In the genomic region with DNA sequence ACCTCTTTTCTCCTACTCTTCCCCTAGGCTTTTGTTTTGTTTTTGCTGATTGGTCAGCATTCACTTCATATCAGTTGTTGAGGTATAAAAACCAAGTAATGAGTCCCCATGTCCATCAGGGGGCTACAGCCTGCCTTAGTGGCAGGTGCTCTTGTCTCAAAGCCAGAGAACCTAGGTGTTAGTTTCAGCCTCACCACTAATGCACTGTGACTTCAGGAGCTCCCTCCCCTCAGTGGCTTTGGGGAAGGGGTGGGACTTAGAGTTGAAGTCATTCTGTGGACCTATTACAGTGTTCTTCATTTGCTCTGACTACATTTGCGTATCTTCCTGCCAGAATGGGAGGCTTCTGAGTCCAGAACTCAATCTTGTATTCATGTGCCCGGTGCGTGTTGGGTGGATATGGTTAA, we compare ENCODE assay signal across 8 cellular contexts. TPM values are rescaled to one million over a fixed set of nuclear protein-coding genes. Genes with fewer than 3 reads are reported as not detected.
DNase-seq lines count a peak whose midpoint lies in the region; ATAC-seq and TF ChIP-seq lines count a peak whose summit lies in the region.

No MANE protein-coding gene starts in this region.

- in situ Hi-C loops in brain microvascular endothelial cell (cut with HindIII; ENCODE audit: low pct_ligation_motif_present, low sequenced_read_pairs), result no loop called here

- H4K20me1 ChIP-seq in KMS-11 (ENCODE audit: insufficient read depth), result no peaks in the 10 kb centered on the region

- H3K9ac ChIP-seq in KMS-11, result no peak overlapping the region

- H3K4me1 ChIP-seq in KMS-11 (ENCODE audit: low read depth, poor library complexity, severe bottlenecking) (peaks cover 15% of the 10 kb centered on the region), breast epithelium (peaks cover 0 to 12% of the 10 kb centered on the region in 2 donors)

- no peaks in the 10 kb centered on the region for H3K9me3 ChIP-seq in breast epithelium

- no peaks in the 10 kb centered on the region for H3K79me2 ChIP-seq in KMS-11 (ENCODE audit: insufficient read depth, low read depth)

- H3K4me2 ChIP-seq in KMS-11, result peak overlapping the region; percentile 49

- no peak for DNase-seq in brain microvascular endothelial cell
- DNase-seq in breast epithelium (ENCODE audit: low spot score in 2 of 2), result no peak
- DNase-seq in NCI-H345 (lab: John Stamatoyannopoulos, UW), result no peak
- DNase-seq in dermis blood vessel endothelial cell, result no peak
- DNase-seq in cerebellar nuclear complex (lab: John Stamatoyannopoulos, UW), result no peak

- no peaks in the 10 kb centered on the region for H3K27me3 ChIP-seq in KMS-11 (ENCODE audit: insufficient read depth, low read depth)
- no peaks in the 10 kb centered on the region for H3K27me3 ChIP-seq in brain microvascular endothelial cell (replicated peaks)
- H3K27me3 ChIP-seq in breast epithelium, result no peaks in the 10 kb centered on the region

- intact Hi-C loops in breast epithelium (cut with DNase I; ENCODE audit: low total_unique reads), result no loop called here

- H3K36me3 ChIP-seq in KMS-11 (ENCODE audit: insufficient read depth) (no peaks in the 10 kb centered on the region), brain microvascular endothelial cell (replicated peaks) (no peaks in the 10 kb centered on the region), breast epithelium (no peaks in the 10 kb centered on the region)

- H3K27ac ChIP-seq in KMS-11 (no peak overlapping the region), brain microvascular endothelial cell (no peak overlapping the region), breast epithelium (no peak overlapping the region)

- H3K4me3 ChIP-seq in KMS-11 (IDR thresholded peaks at IDR 0.05; ENCODE audit: insufficient read depth, low read depth, low read length) (no peak overlapping the region), brain microvascular endothelial cell (ENCODE audit: low read depth, low read length) (no peak overlapping the region), breast epithelium (no peak overlapping the region)

- TF ChIP-seq CTCF in KMS-11 (conservative IDR thresholded peaks at IDR 0.05; ENCODE audit: low read depth, low read length) (peak; percentile 50; the same call in 1 of the 2 replicates), brain microvascular endothelial cell (IDR thresholded peaks at IDR 0.05; ENCODE audit: low read depth, low read length, missing control alignments) (peak; percentile 14), breast epithelium (IDR thresholded peaks at IDR 0.05) (no peak)

- no peak overlapping the region for H2AFZ ChIP-seq in KMS-11 (ENCODE audit: low read depth)

- peak; percentile 99 for ATAC-seq in GM18867 (IDR thresholded peaks at IDR 0.05; ENCODE audit: unreplicated experiment)
- peak; percentile 100 for ATAC-seq in GM21737 (IDR thresholded peaks at IDR 0.05; ENCODE audit: unreplicated experiment)

- TF ChIP-seq POLR2A in breast epithelium (IDR thresholded peaks at IDR 0.05), result no peak

RNA-seq across cellular contexts. Expression of a gene that starts 41.6 kb away (rescaled TPM):
- total RNA-seq in breast epithelium (10 to 100 TPM; 41.9 to 71.0 (median 52.8) TPM), dermis blood vessel endothelial cell (31.0 and 38.4 TPM in 2 replicates)

Comparison
In these comparisons a context has a peak if more than half of its experiments do, and no peak if none do; other contexts are left out.
1. CTCF ChIP-seq: peak in KMS-11 (single experiment) and brain microvascular endothelial cell (single experiment); none in breast epithelium (0 of 3).